Comparison of ENCODE assay signal across 8 cellular contexts in the genomic region with DNA sequence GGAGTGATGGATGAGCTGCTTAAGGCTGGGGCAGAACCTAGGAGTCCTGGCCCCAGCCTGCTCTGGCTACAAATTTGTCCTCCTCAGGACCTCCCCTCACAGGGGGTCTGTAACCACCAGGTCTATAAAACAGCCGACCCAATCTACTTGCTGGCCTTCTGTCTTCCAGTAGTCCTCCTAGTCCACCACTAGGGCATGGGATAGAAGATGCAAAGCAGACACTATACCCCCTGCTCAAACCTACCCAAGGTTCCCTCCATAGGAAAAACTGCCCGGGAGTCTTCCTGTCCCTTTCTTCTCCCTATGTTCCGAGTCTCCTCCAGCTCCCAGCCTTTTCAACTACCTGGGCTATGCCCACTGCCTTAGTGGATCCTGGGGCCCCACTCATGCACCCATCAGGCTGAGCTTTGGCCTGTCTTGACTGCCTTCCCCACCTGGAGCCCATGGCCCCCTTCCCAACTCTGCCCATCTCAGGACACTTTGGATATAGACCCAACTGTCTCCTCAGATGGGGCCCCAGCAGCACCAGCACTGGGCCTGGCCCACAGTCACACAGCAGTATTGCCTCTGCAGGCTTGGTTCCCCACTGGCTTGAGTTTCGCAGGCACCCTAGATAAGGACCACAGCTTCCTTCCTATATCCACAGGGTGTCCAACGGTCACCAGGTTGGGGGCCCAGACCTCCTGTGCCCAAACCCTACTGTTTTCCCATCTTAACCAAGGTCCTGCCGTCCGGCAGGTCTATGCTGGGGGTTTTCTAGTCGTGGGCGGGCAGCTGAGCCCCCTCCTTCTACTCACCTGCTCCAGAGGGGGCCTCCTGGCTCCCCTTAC. TPM values are rescaled to one million over a fixed set of nuclear protein-coding genes. Genes with fewer than 3 reads are reported as not detected.
DNase-seq lines count a peak whose midpoint lies in the region; ATAC-seq, FAIRE-seq and TF ChIP-seq lines count a peak whose summit lies in the region.

No MANE protein-coding gene starts in this region.

- H3K9me3 ChIP-seq in SJSA1 (replicated peaks) (no peaks in the 10 kb centered on the region), esophagus muscularis mucosa (no peaks in the 10 kb centered on the region)

- intact Hi-C loops in esophagus muscularis mucosa (cut with DNase I): no loop called here

- H3K27ac ChIP-seq in SJSA1: no peak overlapping the region
- H3K27ac ChIP-seq in esophagus muscularis mucosa (replicated peaks in 1 of 4): peak overlapping the region; percentile 91 to 93 (median 92)

- H3K27me3 ChIP-seq in SJSA1 (replicated peaks) (no peaks in the 10 kb centered on the region), esophagus muscularis mucosa (no peaks in the 10 kb centered on the region)

- H3K36me3 ChIP-seq in SJSA1 (no peaks in the 10 kb centered on the region), esophagus muscularis mucosa (peaks cover 0 to 9% (median 0%) of the 10 kb centered on the region in 4 donors)

- H3K4me1 ChIP-seq in SJSA1 (replicated peaks): peaks cover 16% of the 10 kb centered on the region
- peaks cover 29 to 51% (median 47%) of the 10 kb centered on the region in 4 donors for H3K4me1 ChIP-seq in esophagus muscularis mucosa

- ATAC-seq in HG03469 (IDR thresholded peaks at IDR 0.05; ENCODE audit: unreplicated experiment): no peak

- H3K4me3 ChIP-seq in SJSA1 (peak overlapping the region; percentile 50), esophagus muscularis mucosa (peak overlapping the region; percentile 67 to 74 (median 72)), skeletal muscle cell (ENCODE audit: low read depth, low read length) (peak overlapping the region; percentile 77)

- TF ChIP-seq CTCF in esophagus muscularis mucosa (IDR thresholded peaks at IDR 0.05) (peak in 1 of 3 experiments; percentile 9), GM10266 (IDR thresholded peaks at IDR 0.05; ENCODE audit: control insufficient read depth, insufficient read depth, low read depth, missing control alignments) (no peak)

- peak; percentile 57 for FAIRE-seq in GM12892 (lab: Jason Lieb, UNC)

- DNase-seq in GM12892 (ENCODE audit: insufficient read length): no peak
- DNase-seq in SJSA1 (ENCODE audit: low read depth in 1 of 2, low spot score in 2 of 2): no peak
- no peak for DNase-seq in esophagus muscularis mucosa (ENCODE audit: extremely low spot score)
- DNase-seq in skeletal muscle cell (ENCODE audit: low read depth): no peak
- no peak for DNase-seq in activated CD4-positive, alpha-beta T cell treated with anti-CD3 and anti-CD28 coated beads for 1 hour
- no peak for DNase-seq in NCI-H1048 (lab: John Stamatoyannopoulos, UW)
- DNase-seq in GM10266 (ENCODE audit: extremely low spot score): no peak

- TF ChIP-seq EP300 in esophagus muscularis mucosa (IDR thresholded peaks at IDR 0.05): no peak

- 57% methylated on average over 9 of the region's 9 CpGs for WGBS in esophagus muscularis mucosa

- no peak for TF ChIP-seq POLR2A in GM12892 (IDR thresholded peaks at IDR 0.05; ENCODE audit: low read depth, low read length)
- TF ChIP-seq POLR2A in esophagus muscularis mucosa (IDR thresholded peaks at IDR 0.05; ENCODE audit: low read depth): no peak

RNA-seq across cellular contexts. Expression of gene HYAL3, which starts 1.1 kb away (rescaled TPM):
- polyA plus RNA-seq in GM12892 (2012; ENCODE audit: missing spikeins): 1.2 TPM
- total RNA-seq in SJSA1 (2014; rRNA removed; shearing (Covaris generic)): 1.6 and 3.1 TPM in 2 replicates
- 1 to 10 TPM; 2.1 to 6.7 (median 3.4) TPM for total RNA-seq in esophagus muscularis mucosa

RNA-seq across cellular contexts. Expression of gene NAA80, which starts 1.1 kb away (rescaled TPM):
- 9.8 TPM for polyA plus RNA-seq in GM12892 (2012; ENCODE audit: missing spikeins)
- total RNA-seq in SJSA1 (2014; rRNA removed; shearing (Covaris generic)): 0.47 and 2.2 TPM in 2 replicates
- 1 to 10 TPM; 6.8 to 9.5 (median 8.0) TPM for total RNA-seq in esophagus muscularis mucosa

RNA-seq across cellular contexts. Expression of gene HYAL1, which starts 5.3 kb away (rescaled TPM):
- polyA plus RNA-seq in GM12892 (2012; ENCODE audit: missing spikeins): 0.49 TPM
- total RNA-seq in SJSA1 (2014; rRNA removed; shearing (Covaris generic)): 0.18 TPM in 1 of 2 replicates, not detected in the other
- 10 to 100 TPM in 1 of 4 donors, 1 to 10 TPM in 3; 8.3 to 15.6 (median 9.0) TPM for total RNA-seq in esophagus muscularis mucosa

RNA-seq across cellular contexts. Expression of gene IFRD2, which starts 5.9 kb away (rescaled TPM):
- polyA plus RNA-seq in GM12892 (2012; ENCODE audit: missing spikeins): 40.2 TPM
- 70.9 and 81.8 TPM in 2 replicates for total RNA-seq in SJSA1 (2014; rRNA removed; shearing (Covaris generic))
- total RNA-seq in esophagus muscularis mucosa: 100 to 1,000 TPM in 1 of 4 donors, 10 to 100 TPM in 3; 49.4 to 106 (median 85.8) TPM

RNA-seq across cellular contexts. Expression of gene LSMEM2, which starts 19.2 kb away (rescaled TPM):
- polyA plus RNA-seq in GM12892 (2012; ENCODE audit: missing spikeins): 0.25 TPM
- total RNA-seq in SJSA1 (2014; rRNA removed; shearing (Covaris generic)): not detected in 2 replicates
- not detected for total RNA-seq in esophagus muscularis mucosa
